8 cellular contexts compared by ENCODE assay signal in the genomic region with DNA sequence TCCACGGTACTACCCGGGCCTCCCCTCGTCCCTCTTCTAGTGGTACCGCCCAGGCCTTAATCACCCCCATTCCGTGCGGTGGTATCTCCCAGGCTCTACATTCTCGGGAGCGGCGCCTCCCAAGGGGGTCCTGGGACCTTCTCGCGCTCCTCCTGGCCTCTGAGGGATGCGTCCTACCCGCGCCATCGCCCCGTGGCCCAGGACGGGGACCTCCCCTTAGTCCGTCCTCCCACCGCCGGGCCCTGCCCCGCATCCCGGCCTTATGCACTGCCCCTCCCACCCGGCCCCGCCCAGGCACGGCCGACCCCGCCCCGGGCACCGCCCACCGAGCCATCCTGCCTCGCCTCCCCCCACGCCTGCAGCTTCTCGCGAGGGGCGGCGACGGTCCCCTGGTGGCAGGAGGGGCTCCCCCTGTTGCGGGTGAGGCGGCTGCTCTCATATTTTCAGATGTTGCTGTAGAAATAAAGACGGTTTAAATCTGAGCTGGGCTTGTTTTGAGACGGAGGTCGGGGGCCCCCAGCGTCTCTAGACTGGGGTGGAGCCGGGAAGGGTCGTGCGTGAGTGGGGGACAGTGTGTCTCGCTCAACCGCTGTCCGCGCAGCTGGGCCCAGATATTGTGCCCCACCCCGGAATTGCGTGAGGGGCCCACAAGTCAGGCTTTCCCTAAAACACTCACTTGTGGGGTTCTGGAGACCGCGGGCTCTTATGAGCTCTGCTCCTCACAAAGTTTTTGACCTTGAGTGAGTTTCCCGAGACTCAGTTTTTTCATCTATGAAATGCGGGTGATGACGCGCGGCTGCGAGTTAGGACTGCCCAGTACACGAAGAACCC. TPM values are rescaled to one million over a fixed set of nuclear protein-coding genes. Genes with fewer than 3 reads are reported as not detected.
DNase-seq lines count a peak whose midpoint lies in the region; ATAC-seq and TF ChIP-seq lines count a peak whose summit lies in the region.

No MANE protein-coding gene starts in this region.

- no peaks in the 10 kb centered on the region for H3K9me3 Mint-ChIP-seq in Calu3 (ENCODE audit: low read depth, unreplicated experiment)

- H3K27ac Mint-ChIP-seq in Calu3 (ENCODE audit: unreplicated experiment), result peak overlapping the region; percentile 85

- DNase-seq in Calu3 (peak; percentile 63), GM20000 (ENCODE audit: low spot score) (peak; percentile 95), SHP77 (lab: John Stamatoyannopoulos, UW) (peak; percentile 81 to 82), foreskin keratinocyte (peak; percentile 39 to 74)
- peak; percentile 78 for DNase-seq in activated gamma-delta T cell treated with anti-CD3 and anti-CD28 coated beads, Interleukin-2, amount 50 U/mL, for 16 hours (ENCODE audit: low read depth)

- ATAC-seq in foreskin keratinocyte, result peak; percentile 63

- H2AFZ ChIP-seq in neuron (ENCODE audit: low read depth, low read length), result no peak overlapping the region

- BruUV-seq in Calu3 (replicated peaks; lab: Mats Ljungman, UMichigan), result no TSS peak

- peaks cover 48% of the 10 kb centered on the region for H3K36me3 ChIP-seq in HUES48 (ENCODE audit: control insufficient read depth, insufficient read depth, low read length)
- peaks cover 36% of the 10 kb centered on the region for H3K36me3 ChIP-seq in neuron (ENCODE audit: insufficient read depth, low read length)
- H3K36me3 ChIP-seq in stomach smooth muscle (ENCODE audit: control insufficient read depth in 2 of 2, insufficient read depth in 2 of 2, low read length in 2 of 2), result peaks cover 30% of the 10 kb centered on the region in 2 donors

- peak overlapping the region; percentile 95 for H3K4me3 Mint-ChIP-seq in Calu3 (ENCODE audit: low read depth, unreplicated experiment)

- no peaks in the 10 kb centered on the region for H3K9me3 ChIP-seq in HUES48 (ENCODE audit: control insufficient read depth, insufficient read depth, low read length)
- no peaks in the 10 kb centered on the region for H3K9me3 ChIP-seq in neuron (ENCODE audit: low read length)
- H3K9me3 ChIP-seq in stomach smooth muscle (ENCODE audit: control insufficient read depth in 2 of 2, low read length in 2 of 2), result no peaks in the 10 kb centered on the region

- CTCF ChIA-PET in Calu3 (lab: Charles Lee), result interaction anchor here (0.6 to 1.0 kb wide), 7 partner anchors 9 to 436 kb away, joined by 3 to 9 read pairs (median 4); no protein-coding TSS in a partner anchor

- intact Hi-C loops in Calu3 (cut with micrococcal nuclease; ENCODE audit: unreplicated experiment), result no loop called here

- no peaks in the 10 kb centered on the region for H3K27me3 Mint-ChIP-seq in Calu3 (ENCODE audit: unreplicated experiment)

- peak overlapping the region; percentile 82 for H3K27ac ChIP-seq in HUES48 (ENCODE audit: low read depth, low read length)
- H3K27ac ChIP-seq in foreskin keratinocyte, result peak overlapping the region; percentile 47
- H3K27ac ChIP-seq in stomach smooth muscle (ENCODE audit: low read length), result peak overlapping the region; percentile 98

- no peak for TF ChIP-seq CTCF in Calu3 (IDR thresholded peaks at IDR 0.05; ENCODE audit: unreplicated experiment)
- no peak for TF ChIP-seq CTCF in GM20000 (IDR thresholded peaks at IDR 0.05; ENCODE audit: extremely low read depth, missing control alignments)
- TF ChIP-seq CTCF in foreskin keratinocyte (conservative IDR thresholded peaks at IDR 0.05), result no peak

- peak overlapping the region; percentile 90 for H3K4me3 ChIP-seq in HUES48 (ENCODE audit: low read depth, low read length)
- H3K4me3 ChIP-seq in neuron (ENCODE audit: low read length), result peak overlapping the region; percentile 99
- peak overlapping the region; percentile 77 to 91 for H3K4me3 ChIP-seq in stomach smooth muscle (ENCODE audit: low read length in 2 of 2)

- H3K36me3 Mint-ChIP-seq in Calu3 (ENCODE audit: insufficient read depth, unreplicated experiment), result peaks cover 70% of the 10 kb centered on the region

- H3K9ac ChIP-seq in HUES48 (ENCODE audit: low read depth, low read length) (peak overlapping the region; percentile 35), stomach smooth muscle (ENCODE audit: low read length in 2 of 2) (peak overlapping the region; percentile 77 to 98)

- H3K4me1 Mint-ChIP-seq in Calu3 (ENCODE audit: low read depth, unreplicated experiment), result peaks cover 16% of the 10 kb centered on the region

- H3K27me3 ChIP-seq in HUES48 (ENCODE audit: control insufficient read depth, insufficient read depth, low read length) (no peaks in the 10 kb centered on the region), foreskin keratinocyte (no peaks in the 10 kb centered on the region), neuron (ENCODE audit: insufficient read depth, low read length) (no peaks in the 10 kb centered on the region), stomach smooth muscle (ENCODE audit: control insufficient read depth in 1 of 2, insufficient read depth in 2 of 2, low read length in 2 of 2) (no peaks in the 10 kb centered on the region)

- H3K4me1 ChIP-seq in HUES48 (ENCODE audit: control insufficient read depth, insufficient read depth, low read length) (peaks cover 8% of the 10 kb centered on the region; the same call in 1 of the 2 replicates), foreskin keratinocyte (peaks cover 6% of the 10 kb centered on the region), neuron (ENCODE audit: insufficient read depth, low read length) (peaks cover 17% of the 10 kb centered on the region), stomach smooth muscle (ENCODE audit: control insufficient read depth, insufficient read depth, low read length) (peaks cover 39% of the 10 kb centered on the region)

RNA-seq across cellular contexts. Expression of a gene that starts 0.8 kb away (rescaled TPM):
- total RNA-seq in Calu3 (2022), result 144 and 146 TPM in 2 replicates
- 141 and 143 TPM in 2 replicates for total RNA-seq in foreskin keratinocyte
- 215 and 217 TPM in 2 replicates for polyA plus RNA-seq in foreskin keratinocyte

RNA-seq across cellular contexts. Expression of a gene that starts 10.1 kb away (rescaled TPM):
- total RNA-seq in Calu3 (2022), result 41.7 and 46.7 TPM in 2 replicates
- total RNA-seq in foreskin keratinocyte, result 31.0 and 33.4 TPM in 2 replicates
- polyA plus RNA-seq in foreskin keratinocyte, result 32.5 and 35.4 TPM in 2 replicates

RNA-seq across cellular contexts. Expression of a gene that starts 10.4 kb away (rescaled TPM):
- total RNA-seq in Calu3 (2022) (2.9 and 3.5 TPM in 2 replicates), foreskin keratinocyte (0.32 and 0.34 TPM in 2 replicates)
- 0.51 and 0.58 TPM in 2 replicates for polyA plus RNA-seq in foreskin keratinocyte

RNA-seq across cellular contexts. Expression of a gene that starts 21.3 kb away (rescaled TPM):
- 98.8 and 106 TPM in 2 replicates for total RNA-seq in Calu3 (2022)
- total RNA-seq in foreskin keratinocyte, result 132 and 155 TPM in 2 replicates
- polyA plus RNA-seq in foreskin keratinocyte, result 142 and 172 TPM in 2 replicates

RNA-seq across cellular contexts. Expression of a gene that starts 24.1 kb away (rescaled TPM):
- total RNA-seq in Calu3 (2022) (1.4 and 3.0 TPM in 2 replicates), foreskin keratinocyte (0.04 TPM in 1 of 2 replicates, not detected in the other)
- 0.02 and 0.04 TPM in 2 replicates for polyA plus RNA-seq in foreskin keratinocyte

Comparison
In these comparisons a context has a peak if more than half of its experiments do, and no peak if none do; other contexts are left out.
1. Peak in every context shown above with its lines: DNase-seq, ATAC-seq, H3K4me3 ChIP-seq and H3K27ac ChIP-seq.
2. H3K27ac ChIP-seq: peak in every context shown above with its lines; median percentile 98 in stomach smooth muscle; 82 in HUES48; 47 in foreskin keratinocyte.